Comparison of ENCODE assay signal across 19 cellular contexts in the genomic region with DNA sequence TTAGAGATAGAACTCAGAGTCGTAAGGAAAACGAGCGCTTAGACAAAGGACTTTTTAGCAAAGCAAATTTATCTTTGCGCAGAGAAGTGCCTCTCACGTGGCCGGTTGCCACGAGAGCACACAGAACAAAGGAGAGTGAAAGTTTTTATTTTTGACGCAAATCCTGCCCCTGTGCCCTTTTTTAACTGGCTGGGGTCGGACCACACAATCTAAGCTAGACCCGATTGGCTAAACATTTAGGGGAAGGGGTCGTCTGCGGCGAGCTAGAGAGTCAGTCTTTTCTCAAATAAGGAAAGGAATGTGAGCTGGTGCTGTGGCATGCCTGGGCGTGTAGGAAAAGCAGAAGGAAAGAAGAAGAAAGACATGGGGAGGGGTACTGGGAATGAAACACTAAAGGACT. TPM values are rescaled to one million over a fixed set of nuclear protein-coding genes. Genes with fewer than 3 reads are reported as not detected.
DNase-seq lines count a peak whose midpoint lies in the region; ATAC-seq and TF ChIP-seq lines count a peak whose summit lies in the region.
"Had no signal": no experiment of that assay in that cellular context is flagged by ENCODE, and none has a peak within 500 bp of the region (broad histone marks: within the 10 kb centered on the region; RNA-seq: fewer than 3 reads in every experiment).

No MANE protein-coding gene starts in this region.

- H3K79me1 ChIP-seq in mesendoderm (ENCODE audit: low read length) = no peaks in the 10 kb centered on the region

- ATAC-seq in HG03097 (IDR thresholded peaks at IDR 0.05; ENCODE audit: low FRiP score, unreplicated experiment) = no peak
- ATAC-seq: stimulated activated naive CD8-positive, alpha-beta T cell treated with anti-CD3 and anti-CD28 coated beads, Interleukin-15, Interleukin-2, amounts not matched to agents 100 U/mL and 50 U/mL, for 24 hours had no signal

- peak overlapping the region; percentile 58 for H3K4ac ChIP-seq in mesendoderm (ENCODE audit: low read depth, low read length)

- H2BK5ac ChIP-seq in mesendoderm (ENCODE audit: low read length) = peak overlapping the region; percentile 30

- no peak overlapping the region for H4K5ac ChIP-seq in mesendoderm (ENCODE audit: low read length)

- WGBS in endodermal cell (ENCODE audit: insufficient coverage in 1 of 2, insufficient read length in 1 of 2), 2 experiments = 50 to 71% methylated on average over 14 of the region's 14 CpGs
- no CpG with 5 or more reads among the region's 14 CpGs for WGBS in mesendoderm (ENCODE audit: extremely low coverage, insufficient coverage, low lambda C conversion rate)

- H3K27ac Mint-ChIP-seq in endodermal cell = no peak overlapping the region
- H3K27ac Mint-ChIP-seq: activated T-helper 1 cell treated with anti-CD3 and anti-CD28 coated beads, Interleukin-12 subunit alpha, Interleukin-12 subunit beta, Interleukin-2, Interleukin-4 antibody, amounts not matched to agents 30 ng/mL and 10 ng/mL and 1 ng/mL, durations not matched to agents 14 hours and 24 hours and 36 hours had no signal

- H3K9me3 Mint-ChIP-seq in endodermal cell = peaks cover 14% of the 10 kb centered on the region

- H2BK120ac ChIP-seq in mesendoderm (ENCODE audit: low read depth, low read length) = peak overlapping the region; percentile 52

- H3K18ac ChIP-seq in mesendoderm (ENCODE audit: low read length) = peak overlapping the region; percentile 51

- no peaks in the 10 kb centered on the region for H3K79me2 ChIP-seq in mesendoderm (ENCODE audit: control insufficient read depth, insufficient read depth, low read length)

- peaks cover 1% of the 10 kb centered on the region for H3K27me3 Mint-ChIP-seq in endodermal cell (ENCODE audit: insufficient read depth)

- H3K23ac ChIP-seq in mesendoderm (ENCODE audit: low read length) = no peak overlapping the region

- H3K9me3 ChIP-seq in cardiac muscle cell (ENCODE audit: low read depth) = no peaks in the 10 kb centered on the region
- H3K9me3 ChIP-seq in right atrium auricular region = no peaks in the 10 kb centered on the region
- no peaks in the 10 kb centered on the region for H3K9me3 ChIP-seq in endodermal cell (ENCODE audit: control insufficient read depth, low read length)

- H3K4me3 Mint-ChIP-seq in endodermal cell = no peak overlapping the region

- H2BK15ac ChIP-seq in mesendoderm (replicated peaks; ENCODE audit: low read depth) = no peak overlapping the region

- H4K8ac ChIP-seq in mesendoderm (ENCODE audit: low read depth, low read length) = no peak overlapping the region

- no peaks in the 10 kb centered on the region for H3K36me3 Mint-ChIP-seq in endodermal cell (ENCODE audit: low read depth)

- H3K27ac ChIP-seq in cardiac muscle cell = peak overlapping the region; percentile 89
- H3K27ac ChIP-seq in right atrium auricular region = no peak overlapping the region
- peak overlapping the region; percentile 83 for H3K27ac ChIP-seq in endodermal cell (ENCODE audit: low read depth, low read length)
- peak overlapping the region; percentile 53 for H3K27ac ChIP-seq in mesendoderm (ENCODE audit: low read depth, low read length)
- H3K27ac ChIP-seq: uterus had no signal

- TF ChIP-seq CTCF in cardiac muscle cell (IDR thresholded peaks at IDR 0.05; ENCODE audit: low read depth, low read length) (no peak), right atrium auricular region (IDR thresholded peaks at IDR 0.05) (no peak), endodermal cell (conservative IDR thresholded peaks at IDR 0.05) (no peak)

- peaks cover 14% of the 10 kb centered on the region for H3K4me1 ChIP-seq in cardiac muscle cell (ENCODE audit: low read depth)
- no peaks in the 10 kb centered on the region for H3K4me1 ChIP-seq in right atrium auricular region
- H3K4me1 ChIP-seq in endodermal cell (ENCODE audit: control insufficient read depth, insufficient read depth, low read length) = no peaks in the 10 kb centered on the region
- peaks cover 9% of the 10 kb centered on the region for H3K4me1 ChIP-seq in mesendoderm (ENCODE audit: control insufficient read depth, low read depth, low read length)
- H3K4me1 ChIP-seq: uterus had no signal

- DNase-seq in cardiac muscle cell (ENCODE audit: low read depth in 1 of 2, low spot score in 1 of 2) (peak in 1 of 2 donors; percentile 66), right atrium auricular region (ENCODE audit: low spot score) (no peak), endodermal cell (peak; percentile 61), mesendoderm (peak; percentile 56), DMS153 (lab: John Stamatoyannopoulos, UW) (no peak), midbrain (lab: John Stamatoyannopoulos, UW) (no peak), NCI-H2081 treated with DMSO at 0.1 percent for 48 hours (lab: John Stamatoyannopoulos, UW) (no peak)
- DNase-seq: ACHN; effector CD4-positive, alpha-beta T cell; NCI-H146; NCI-H510A treated with DMSO at 0.1 percent for 48 hours; OCI-M1; stimulated activated CD4-positive, alpha-beta T cell treated with anti-CD3 and anti-CD28 coated beads, Interleukin-12 subunit alpha, Interleukin-12 subunit beta, amount 100 ng/mL, for 4 hours; stimulated activated naive CD8-positive, alpha-beta T cell treated with anti-CD3 and anti-CD28 coated beads, Interleukin-15, Interleukin-2, amounts not matched to agents 100 U/mL and 50 U/mL, for 24 hours; uterus had no signal

- H3K4me2 ChIP-seq in mesendoderm (ENCODE audit: low read length) = no peak overlapping the region

- H3K27me3 ChIP-seq in cardiac muscle cell (no peaks in the 10 kb centered on the region), right atrium auricular region (no peaks in the 10 kb centered on the region), endodermal cell (ENCODE audit: control insufficient read depth, insufficient read depth, low read length, poor library complexity, severe bottlenecking) (no peaks in the 10 kb centered on the region), mesendoderm (ENCODE audit: insufficient read depth, low read length, poor library complexity) (no peaks in the 10 kb centered on the region)
- H3K27me3 ChIP-seq: uterus had no signal

- H3K36me3 ChIP-seq in cardiac muscle cell = no peaks in the 10 kb centered on the region
- no peaks in the 10 kb centered on the region for H3K36me3 ChIP-seq in right atrium auricular region
- no peaks in the 10 kb centered on the region for H3K36me3 ChIP-seq in endodermal cell (ENCODE audit: control insufficient read depth, insufficient read depth, low read length)
- no peaks in the 10 kb centered on the region for H3K36me3 ChIP-seq in mesendoderm (ENCODE audit: control insufficient read depth, insufficient read depth, low read length)
- H3K36me3 ChIP-seq: uterus had no signal

- H2AK5ac ChIP-seq in mesendoderm (ENCODE audit: low read length) = peak overlapping the region; percentile 51

- peak overlapping the region; percentile 58 for H3K56ac ChIP-seq in mesendoderm (ENCODE audit: low read length)

- no peak overlapping the region for H3K4me3 ChIP-seq in cardiac muscle cell
- no peak overlapping the region for H3K4me3 ChIP-seq in right atrium auricular region
- no peak overlapping the region for H3K4me3 ChIP-seq in endodermal cell (ENCODE audit: low read length)
- H3K4me3 ChIP-seq in mesendoderm (ENCODE audit: low read length) = no peak overlapping the region
- H3K4me3 ChIP-seq: uterus had no signal

- no peak overlapping the region for H3K9ac ChIP-seq in endodermal cell (ENCODE audit: extremely low read depth, low read length, poor library complexity, severe bottlenecking)
- peak overlapping the region; percentile 27 for H3K9ac ChIP-seq in mesendoderm (ENCODE audit: low read length)

- peaks cover 14% of the 10 kb centered on the region for H3K4me1 Mint-ChIP-seq in endodermal cell

RNA-seq across cellular contexts. Expression of a gene that starts 2.4 kb away (rescaled TPM):
- total RNA-seq in cardiac muscle cell = not detected in 2 replicates
- polyA plus RNA-seq in cardiac muscle cell = 0.55 TPM in 1 of 2 replicates, not detected in the other
- not detected for total RNA-seq in right atrium auricular region
- total RNA-seq in endodermal cell = not detected
- not detected for polyA plus RNA-seq in endodermal cell (2013, experiment 1 of 2)
- not detected for polyA plus RNA-seq in endodermal cell (2013, experiment 2 of 2)
- polyA plus RNA-seq in mesendoderm (2013, experiment 1 of 2) = 0.04 TPM
- polyA plus RNA-seq in mesendoderm (2013, experiment 2 of 2) = not detected
- total RNA-seq: activated T-helper 1 cell treated with anti-CD3 and anti-CD28 coated beads, Interleukin-12 subunit alpha, Interleukin-12 subunit beta, Interleukin-2, Interleukin-4 antibody, amounts not matched to agents 30 ng/mL and 10 ng/mL and 1 ng/mL, durations not matched to agents 14 hours and 24 hours and 36 hours; mononuclear cell; posterior vena cava; uterus had no signal

RNA-seq across cellular contexts. Expression of a gene that starts 8.9 kb away (rescaled TPM):
- not detected in 2 replicates for total RNA-seq in cardiac muscle cell
- polyA plus RNA-seq in cardiac muscle cell = 0.56 TPM in 1 of 2 replicates, not detected in the other
- not detected for total RNA-seq in right atrium auricular region
- not detected for total RNA-seq in endodermal cell
- polyA plus RNA-seq in endodermal cell (2013, experiment 1 of 2) = not detected
- polyA plus RNA-seq in endodermal cell (2013, experiment 2 of 2) = not detected
- polyA plus RNA-seq in mesendoderm (2013, experiment 1 of 2) = not detected
- not detected for polyA plus RNA-seq in mesendoderm (2013, experiment 2 of 2)
- total RNA-seq: activated T-helper 1 cell treated with anti-CD3 and anti-CD28 coated beads, Interleukin-12 subunit alpha, Interleukin-12 subunit beta, Interleukin-2, Interleukin-4 antibody, amounts not matched to agents 30 ng/mL and 10 ng/mL and 1 ng/mL, durations not matched to agents 14 hours and 24 hours and 36 hours; mononuclear cell; posterior vena cava; uterus had no signal

RNA-seq across cellular contexts. Expression of a gene that starts 9.7 kb away (rescaled TPM):
- not detected in 2 replicates for total RNA-seq in cardiac muscle cell
- not detected in 2 replicates for polyA plus RNA-seq in cardiac muscle cell
- not detected for total RNA-seq in right atrium auricular region
- not detected for total RNA-seq in endodermal cell
- not detected for polyA plus RNA-seq in endodermal cell (2013, experiment 1 of 2)
- not detected for polyA plus RNA-seq in endodermal cell (2013, experiment 2 of 2)
- not detected for polyA plus RNA-seq in mesendoderm (2013, experiment 1 of 2)
- polyA plus RNA-seq in mesendoderm (2013, experiment 2 of 2) = not detected
- total RNA-seq: activated T-helper 1 cell treated with anti-CD3 and anti-CD28 coated beads, Interleukin-12 subunit alpha, Interleukin-12 subunit beta, Interleukin-2, Interleukin-4 antibody, amounts not matched to agents 30 ng/mL and 10 ng/mL and 1 ng/mL, durations not matched to agents 14 hours and 24 hours and 36 hours; mononuclear cell; posterior vena cava; uterus had no signal

RNA-seq across cellular contexts. Expression of a gene that starts 24.6 kb away (rescaled TPM):
- not detected in 2 replicates for total RNA-seq in cardiac muscle cell
- polyA plus RNA-seq in cardiac muscle cell = 0.16 TPM in 1 of 2 replicates, not detected in the other
- not detected for total RNA-seq in right atrium auricular region
- not detected for total RNA-seq in endodermal cell
- not detected for polyA plus RNA-seq in endodermal cell (2013, experiment 1 of 2)
- not detected for polyA plus RNA-seq in endodermal cell (2013, experiment 2 of 2)
- polyA plus RNA-seq in mesendoderm (2013, experiment 1 of 2) = not detected
- polyA plus RNA-seq in mesendoderm (2013, experiment 2 of 2) = 0.03 TPM
- total RNA-seq: activated T-helper 1 cell treated with anti-CD3 and anti-CD28 coated beads, Interleukin-12 subunit alpha, Interleukin-12 subunit beta, Interleukin-2, Interleukin-4 antibody, amounts not matched to agents 30 ng/mL and 10 ng/mL and 1 ng/mL, durations not matched to agents 14 hours and 24 hours and 36 hours; mononuclear cell; posterior vena cava; uterus had no signal

RNA-seq across cellular contexts. Expression of a gene that starts 31.5 kb away (rescaled TPM):
- not detected in 2 replicates for total RNA-seq in cardiac muscle cell
- not detected in 2 replicates for polyA plus RNA-seq in cardiac muscle cell
- not detected for total RNA-seq in right atrium auricular region
- not detected for total RNA-seq in endodermal cell
- not detected for polyA plus RNA-seq in endodermal cell (2013, experiment 1 of 2)
- not detected for polyA plus RNA-seq in endodermal cell (2013, experiment 2 of 2)
- polyA plus RNA-seq in mesendoderm (2013, experiment 1 of 2) = not detected
- not detected for polyA plus RNA-seq in mesendoderm (2013, experiment 2 of 2)
- total RNA-seq: activated T-helper 1 cell treated with anti-CD3 and anti-CD28 coated beads, Interleukin-12 subunit alpha, Interleukin-12 subunit beta, Interleukin-2, Interleukin-4 antibody, amounts not matched to agents 30 ng/mL and 10 ng/mL and 1 ng/mL, durations not matched to agents 14 hours and 24 hours and 36 hours; mononuclear cell; posterior vena cava; uterus had no signal

Comparison
In these comparisons a context has a peak if more than half of its experiments do, and no peak if none do; other contexts are left out.
1. H3K27ac ChIP-seq: peak in cardiac muscle cell (single experiment), endodermal cell (single experiment) and mesendoderm (single experiment); none in right atrium auricular region (0 of 2).
2. DNase-seq: peak in endodermal cell (single experiment) and mesendoderm (single experiment); none in right atrium auricular region (single experiment), DMS153 (single experiment), midbrain (single experiment) and NCI-H2081 treated with DMSO at 0.1 percent for 48 hours (single experiment).